15 cellular contexts compared by ENCODE assay signal in genomic region chr2:46184794-46185583, GRCh38.
DNase-seq lines count a peak whose midpoint lies in the region; ATAC-seq and TF ChIP-seq lines count a peak whose summit lies in the region.
"Had no signal": no experiment of that assay in that cellular context is flagged by ENCODE, and none has a peak within 500 bp of the region (broad histone marks: within the 10 kb centered on the region; RNA-seq: fewer than 3 reads in every experiment).

No MANE protein-coding gene starts in this region.

- H3K36me3 Mint-ChIP-seq in WTC11: no peaks in the 10 kb centered on the region
- H3K36me3 Mint-ChIP-seq in CD4-positive, alpha-beta T cell (ENCODE audit: low read depth): no peaks in the 10 kb centered on the region

- 0 out of 2 replicates have a peak, but pooled peaks have one; percentile 9 for TF ChIP-seq CTCF in GM12874 (IDR thresholded peaks at IDR 0.05; ENCODE audit: insufficient read depth, low read depth, low read length)
- peak; percentile 36; the same call in 1 of the 2 replicates for TF ChIP-seq CTCF in WTC11 (IDR thresholded peaks at IDR 0.05)
- TF ChIP-seq CTCF in lower lobe of right lung (IDR thresholded peaks at IDR 0.05): no peak
- TF ChIP-seq CTCF in CD4-positive, alpha-beta T cell (IDR thresholded peaks at IDR 0.05): no peak

- DNase-seq in ACHN (peak; percentile 41), WTC11 (ENCODE audit: low spot score) (peak; percentile 52), iPS-NIHi11 (ENCODE audit: low spot score) (peak; percentile 65), AG08396 (ENCODE audit: low spot score) (no peak), lower lobe of right lung (no peak), NCI-H1092 treated with DMSO at 0.1 percent for 48 hours (lab: John Stamatoyannopoulos, UW) (no peak)
- DNase-seq in CD4-positive, alpha-beta T cell: no peak
- DNase-seq: foreskin fibroblast; islet precursor cell; naive thymus-derived CD4-positive, alpha-beta T cell; NCI-H526; retina; stimulated activated naive CD8-positive, alpha-beta T cell treated with anti-CD3 and anti-CD28 coated beads, Interleukin-15, Interleukin-2, amounts not matched to agents 100 U/mL and 50 U/mL, for 24 hours had no signal

- no peak overlapping the region for H3K4me3 Mint-ChIP-seq in WTC11
- H3K4me3 Mint-ChIP-seq in CD4-positive, alpha-beta T cell: no peak overlapping the region
- H3K4me3 Mint-ChIP-seq: naive thymus-derived CD4-positive, alpha-beta T cell had no signal

- no peak overlapping the region for H3K27ac ChIP-seq in lower lobe of right lung
- no peak overlapping the region for H3K27ac ChIP-seq in CD4-positive, alpha-beta T cell (ENCODE audit: low read depth, low read length)
- H3K27ac ChIP-seq: BLaER1 had no signal

- H3K9me3 ChIP-seq in lower lobe of right lung: no peaks in the 10 kb centered on the region
- no peaks in the 10 kb centered on the region for H3K9me3 ChIP-seq in CD4-positive, alpha-beta T cell (ENCODE audit: control insufficient read depth, low read length)
- H3K9me3 ChIP-seq: BLaER1 had no signal

- peak; percentile 94 for ATAC-seq in WTC11
- ATAC-seq in lower lobe of right lung: no peak
- ATAC-seq in CD4-positive, alpha-beta T cell (ENCODE audit: poor library complexity): no peak
- ATAC-seq: naive thymus-derived CD4-positive, alpha-beta T cell; stimulated activated naive CD8-positive, alpha-beta T cell treated with anti-CD3 and anti-CD28 coated beads, Interleukin-15, Interleukin-2, amounts not matched to agents 100 U/mL and 50 U/mL, for 24 hours had no signal

- H3K36me3 ChIP-seq in lower lobe of right lung: peaks cover 17% of the 10 kb centered on the region

- intact Hi-C loops in lower lobe of right lung (cut with DNase I): no loop called here
- intact Hi-C loops in CD4-positive, alpha-beta T cell (cut with DNase I, micrococcal nuclease): no loop called here

- H3K27me3 Mint-ChIP-seq in WTC11 (ENCODE audit: low read depth): no peaks in the 10 kb centered on the region
- no peaks in the 10 kb centered on the region for H3K27me3 Mint-ChIP-seq in CD4-positive, alpha-beta T cell
- H3K27me3 Mint-ChIP-seq: naive thymus-derived CD4-positive, alpha-beta T cell had no signal

- no peaks in the 10 kb centered on the region for H3K4me1 Mint-ChIP-seq in WTC11
- peaks cover 14% of the 10 kb centered on the region for H3K4me1 Mint-ChIP-seq in CD4-positive, alpha-beta T cell (ENCODE audit: low read depth)

- POLR2A ChIA-PET in WTC11 (lab: Charles Lee): no interaction called here
- POLR2A ChIA-PET in CD4-positive, alpha-beta T cell (lab: Charles Lee): interaction anchor here (0.6 kb wide), 1 partner anchor 534 kb away, joined by 3 read pairs; no protein-coding TSS in a partner anchor

- in situ Hi-C loops in ACHN (cut with HindIII; ENCODE audit: low pct_ligation_motif_present, low pct_unique_long_range_greater_than_20kb, low sequenced_read_pairs): no loop called here

- H3K4me3 ChIP-seq in lower lobe of right lung: no peak overlapping the region
- H3K4me3 ChIP-seq: BLaER1 had no signal

- H3K27ac Mint-ChIP-seq in WTC11: no peak overlapping the region; the same call in 1 of the 2 replicates
- H3K27ac Mint-ChIP-seq in CD4-positive, alpha-beta T cell: no peak overlapping the region

- CTCF ChIA-PET in WTC11 (lab: Charles Lee): interaction anchor here (0.5 to 2.0 kb wide), 18 partner anchors 9 to 181 kb away, joined by 3 to 16 read pairs (median 6); no protein-coding TSS in a partner anchor
- CTCF ChIA-PET in CD4-positive, alpha-beta T cell (lab: Charles Lee): interaction anchor here (1.0 kb wide), 1 partner anchor 9 kb away, joined by 5 read pairs; no protein-coding TSS in a partner anchor

- H3K4me1 ChIP-seq in lower lobe of right lung: peaks cover 41% of the 10 kb centered on the region

- no peaks in the 10 kb centered on the region for H3K9me3 Mint-ChIP-seq in WTC11
- no peaks in the 10 kb centered on the region for H3K9me3 Mint-ChIP-seq in CD4-positive, alpha-beta T cell

- no peaks in the 10 kb centered on the region for H3K27me3 ChIP-seq in lower lobe of right lung (ENCODE audit: low read depth)
- H3K27me3 ChIP-seq in CD4-positive, alpha-beta T cell (ENCODE audit: control insufficient read depth, insufficient read depth, low read length): no peaks in the 10 kb centered on the region
- H3K27me3 ChIP-seq: BLaER1 had no signal

TF ChIP-seq in WTC11, 78 proteins besides CTCF, POLR2A, EP300 and RAD21:
- TF ChIP-seq GTF2I (CRISPR knock-in tag; conservative IDR thresholded peaks at IDR 0.05) (no peak), MYBL2 (CRISPR knock-in tag; IDR thresholded peaks at IDR 0.05) (no peak), HMGA2 (CRISPR knock-in tag; IDR thresholded peaks at IDR 0.05) (no peak), ZNF263 (CRISPR knock-in tag; IDR thresholded peaks at IDR 0.05; ENCODE audit: low read depth) (no peak), ZNF425 (CRISPR knock-in tag; conservative IDR thresholded peaks at IDR 0.05) (no peak), E2F1 (CRISPR knock-in tag; IDR thresholded peaks at IDR 0.05) (no peak), E2F4 (CRISPR knock-in tag; IDR thresholded peaks at IDR 0.05; ENCODE audit: borderline replicate concordance, low read depth) (no peak), NFE2L1 (CRISPR knock-in tag; IDR thresholded peaks at IDR 0.05) (no peak), TEAD1 (CRISPR knock-in tag; IDR thresholded peaks at IDR 0.05) (no peak), AR (CRISPR knock-in tag; IDR thresholded peaks at IDR 0.05) (no peak), FOXP1 (CRISPR knock-in tag; IDR thresholded peaks at IDR 0.05; ENCODE audit: borderline replicate concordance) (no peak), TCF7 (CRISPR knock-in tag; IDR thresholded peaks at IDR 0.05; ENCODE audit: low read depth) (no peak), NR2C2 (CRISPR knock-in tag; IDR thresholded peaks at IDR 0.05) (no peak), PRRX2 (CRISPR knock-in tag; IDR thresholded peaks at IDR 0.05) (no peak), SOX15 (CRISPR knock-in tag; IDR thresholded peaks at IDR 0.05) (no peak), GABPB1 (CRISPR knock-in tag; IDR thresholded peaks at IDR 0.05) (no peak), ETV6 (CRISPR knock-in tag; IDR thresholded peaks at IDR 0.05) (no peak), KAT7 (CRISPR knock-in tag; IDR thresholded peaks at IDR 0.05; ENCODE audit: borderline replicate concordance) (no peak), ZNF671 (CRISPR knock-in tag; IDR thresholded peaks at IDR 0.05) (no peak)

Comparison
In these comparisons a context has a peak if more than half of its experiments do, and no peak if none do; other contexts are left out.
1. DNase-seq: peak in ACHN (single experiment), WTC11 (single experiment) and iPS-NIHi11 (single experiment); none in AG08396 (single experiment), lower lobe of right lung (single experiment), NCI-H1092 treated with DMSO at 0.1 percent for 48 hours (single experiment) and CD4-positive, alpha-beta T cell (0 of 10).
2. CTCF ChIP-seq: peak in GM12874 (single experiment) and WTC11 (single experiment); none in lower lobe of right lung (single experiment) and CD4-positive, alpha-beta T cell (single experiment).